In the genomic region with DNA sequence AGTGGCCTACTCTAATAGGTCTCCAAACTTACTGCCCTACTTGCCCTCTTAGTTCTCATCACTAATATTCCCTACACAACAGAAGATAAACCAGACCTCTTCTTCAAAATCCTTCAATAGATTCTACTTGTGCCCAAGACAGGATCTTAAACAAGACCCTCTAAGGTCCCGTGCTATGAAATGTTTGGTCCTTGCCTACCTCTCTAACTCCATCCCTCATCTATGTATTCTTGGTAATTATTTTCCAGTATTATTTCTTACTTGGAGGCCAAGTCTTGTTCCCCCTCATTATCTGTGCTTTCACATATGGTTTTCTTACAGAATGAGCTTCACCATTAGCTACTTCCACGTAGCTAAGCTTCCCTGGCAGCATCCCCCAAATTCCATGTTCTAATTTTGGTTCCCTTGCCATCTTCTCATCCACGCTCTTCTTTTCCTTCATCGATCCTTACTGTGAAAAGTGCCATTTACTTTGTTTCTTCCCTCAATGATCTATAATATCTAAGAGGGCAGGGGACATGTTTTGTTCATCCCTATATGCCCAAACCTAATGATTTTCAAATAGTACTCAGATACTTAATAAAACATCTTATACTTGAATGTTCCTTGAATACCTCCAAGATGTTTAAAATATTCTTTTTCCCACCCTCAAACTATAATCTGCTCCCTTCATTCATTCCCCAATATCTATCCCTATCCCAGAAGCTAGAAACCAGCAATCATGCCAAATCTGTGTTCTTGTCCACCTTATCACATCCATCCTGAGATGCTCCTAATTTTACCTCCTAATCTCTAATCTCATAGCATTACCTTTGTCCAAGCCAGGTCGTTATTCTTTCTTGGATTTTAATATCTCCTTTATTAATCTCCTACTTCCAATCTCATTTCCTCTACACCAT, we compare ENCODE assay signal across 13 cellular contexts. TPM values are rescaled to one million over a fixed set of nuclear protein-coding genes. Genes with fewer than 3 reads are reported as not detected.
DNase-seq lines count a peak whose midpoint lies in the region; ATAC-seq and TF ChIP-seq lines count a peak whose summit lies in the region.
"Had no signal": no experiment of that assay in that cellular context is flagged by ENCODE, and none has a peak within 500 bp of the region (broad histone marks: within the 10 kb centered on the region; RNA-seq: fewer than 3 reads in every experiment).

No MANE protein-coding gene starts in this region.

- peak overlapping the region in 3 of 5 experiments; percentile 6 to 40 (median 19) for H3K27ac Mint-ChIP-seq in brain

- H3K4me2 ChIP-seq in Loucy (ENCODE audit: low read depth, low read length, poor library complexity, severe bottlenecking) = peak overlapping the region; percentile 92
- H3K4me2 ChIP-seq in osteoblast (ENCODE audit: insufficient read depth, low read length) = peak overlapping the region; percentile 14

- H3K9me3 Mint-ChIP-seq in brain = no peaks in the 10 kb centered on the region

- peaks cover 85% of the 10 kb centered on the region for H3K4me1 Mint-ChIP-seq in brain

- H3K4me1 ChIP-seq in Loucy (ENCODE audit: insufficient read depth, low read length, poor library complexity, severe bottlenecking) (peaks cover 65% of the 10 kb centered on the region), osteoblast (ENCODE audit: insufficient read depth, low read length) (peaks cover 69% of the 10 kb centered on the region)

- peak overlapping the region; percentile 0 to 42 (median 8) for H3K4me3 Mint-ChIP-seq in brain

- TF ChIP-seq CTCF in Loucy (conservative IDR thresholded peaks at IDR 0.05; ENCODE audit: low read length) = no peak
- no peak for TF ChIP-seq CTCF in brain (conservative IDR thresholded peaks at IDR 0.05)
- TF ChIP-seq CTCF in osteoblast (IDR thresholded peaks at IDR 0.05; ENCODE audit: extremely low read depth, low read depth, low read length) = no peak

- peaks cover 95% of the 10 kb centered on the region for H4K20me1 ChIP-seq in Loucy (ENCODE audit: insufficient read depth, low read length, poor library complexity, severe bottlenecking)
- H4K20me1 ChIP-seq in osteoblast (ENCODE audit: insufficient read depth, low read length) = peaks cover 93% of the 10 kb centered on the region

- peak overlapping the region; percentile 32 for H3K9ac ChIP-seq in Loucy (ENCODE audit: low read depth, low read length, poor library complexity, severe bottlenecking)

- no peaks in the 10 kb centered on the region for H3K9me3 ChIP-seq in Loucy (ENCODE audit: insufficient read depth, low read depth, low read length)
- no peaks in the 10 kb centered on the region for H3K9me3 ChIP-seq in osteoblast (ENCODE audit: low read depth, low read length)
- H3K9me3 ChIP-seq: thoracic aorta had no signal

- H3K79me2 ChIP-seq in Loucy (ENCODE audit: insufficient read depth, low read length) (peaks cover 100% of the 10 kb centered on the region), osteoblast (ENCODE audit: insufficient read depth, low read length) (peaks cover 95% of the 10 kb centered on the region)

- 0 out of 2 replicates have a peak, but pooled peaks cover 4% of the 10 kb centered on the region for H3F3A ChIP-seq in Loucy (ENCODE audit: low read depth)

- H3K27me3 Mint-ChIP-seq in brain = no peaks in the 10 kb centered on the region

- H2AFZ ChIP-seq in Loucy (ENCODE audit: low read length) (no peak overlapping the region), osteoblast (ENCODE audit: low read length) (no peak overlapping the region)

- peaks cover 95% of the 10 kb centered on the region for H3K36me3 Mint-ChIP-seq in brain

- H3K27me3 ChIP-seq in Loucy (ENCODE audit: insufficient read depth, low read length, poor library complexity, severe bottlenecking) = no peaks in the 10 kb centered on the region
- H3K27me3 ChIP-seq in osteoblast (ENCODE audit: insufficient read depth, low read length) = no peaks in the 10 kb centered on the region
- H3K27me3 ChIP-seq: brain microvascular endothelial cell had no signal

- ATAC-seq in GM18868 (IDR thresholded peaks at IDR 0.05; ENCODE audit: unreplicated experiment) = no peak

- H3K36me3 ChIP-seq in Loucy (ENCODE audit: insufficient read depth, low read length) (peaks cover 76% of the 10 kb centered on the region), osteoblast (ENCODE audit: insufficient read depth, low read length) (peaks cover 87% of the 10 kb centered on the region)

- peak; percentile 39 for DNase-seq in DMS 273 (lab: John Stamatoyannopoulos, UW; ENCODE audit: unreplicated experiment)
- no peak for DNase-seq in DMS 273 treated with DMSO at 0.1 percent for 48 hours (lab: John Stamatoyannopoulos, UW)
- DNase-seq in osteoblast (ENCODE audit: insufficient read length, low spot score, missing footprints) = no peak
- no peak for DNase-seq in NCI-H82 treated with DMSO at 0.1 percent for 48 hours (lab: John Stamatoyannopoulos, UW; ENCODE audit: unreplicated experiment)
- no peak for DNase-seq in NOMO-1 (lab: John Stamatoyannopoulos, UW; ENCODE audit: unreplicated experiment in 2 of 2)
- DNase-seq: brain microvascular endothelial cell, NCI-H187 treated with DMSO at 0.1 percent for 48 hours, retina had no signal

- peak overlapping the region; percentile 66 for H3K4me3 ChIP-seq in Loucy (ENCODE audit: low read length, poor library complexity, severe bottlenecking)
- H3K4me3 ChIP-seq in osteoblast (ENCODE audit: insufficient read depth, low read length) = no peak overlapping the region
- H3K4me3 ChIP-seq: thoracic aorta had no signal

- no peaks in the 10 kb centered on the region for H3K9me2 ChIP-seq in Loucy (replicated peaks; ENCODE audit: low read depth, low read length)

- peak overlapping the region; percentile 48 for H3K27ac ChIP-seq in osteoblast (ENCODE audit: low read depth, low read length)
- H3K27ac ChIP-seq: 22Rv1, brain microvascular endothelial cell, thoracic aorta had no signal

RNA-seq across cellular contexts. Expression of gene HNRNPC, which starts 10.1 kb away (rescaled TPM):
- polyA plus RNA-seq in brain (ENCODE audit: insufficient read depth, low read depth, low replicate concordance) = 735 TPM
- total RNA-seq in osteoblast = 402 and 446 TPM in 2 replicates

RNA-seq across cellular contexts. Expression of gene RPGRIP1, which starts 20.7 kb away (rescaled TPM):
- not detected for polyA plus RNA-seq in brain (ENCODE audit: insufficient read depth, low read depth, low replicate concordance)
- total RNA-seq in osteoblast = under 0.01 TPM in 1 of 2 replicates, not detected in the other
- total RNA-seq: thoracic aorta had no signal
